In genomic region chr3:43616034-43616433, GRCh38 we compare ENCODE assay signal across 19 cellular contexts.
"Had no signal": no experiment of that assay in that cellular context is flagged by ENCODE, and none has a peak within 500 bp of the region (broad histone marks: within the 10 kb centered on the region; RNA-seq: fewer than 3 reads in every experiment).

No MANE protein-coding gene starts in this region.

- H3K27ac Mint-ChIP-seq: mesothelial cell of epicardium; naive thymus-derived CD8-positive, alpha-beta T cell had no signal

- H3K4me3 Mint-ChIP-seq: mesothelial cell of epicardium; naive thymus-derived CD8-positive, alpha-beta T cell; stimulated activated naive CD8-positive, alpha-beta T cell treated with anti-CD3 and anti-CD28 coated beads, Interleukin-15, amount 100 ng/mL, for 72 hours had no signal

- H3K9me3 Mint-ChIP-seq: naive thymus-derived CD8-positive, alpha-beta T cell; stimulated activated naive CD8-positive, alpha-beta T cell treated with anti-CD3 and anti-CD28 coated beads, Interleukin-15, amount 100 ng/mL, for 72 hours had no signal

- DNase-seq: dorsolateral prefrontal cortex; effector CD4-positive, alpha-beta T cell; hypothalamus; kidney; left lung; mesenchymal stem cell; mucosa of descending colon; naive thymus-derived CD8-positive, alpha-beta T cell; stimulated activated CD4-positive, alpha-beta T cell treated with anti-CD3 and anti-CD28 coated beads, Interleukin-12 subunit alpha, Interleukin-12 subunit beta, amount 100 ng/mL, for 4 hours; stimulated activated CD4-positive, alpha-beta T cell treated with anti-CD3 and anti-CD28 coated beads, Interleukin-1b, Interleukin-23, amount 100 ng/mL, for 48 hours; stimulated activated CD4-positive, alpha-beta T cell treated with anti-CD3 and anti-CD28 coated beads, Interleukin-4, amount 100 ng/mL, for 1 hour; stimulated activated CD8-positive, alpha-beta memory T cell treated with anti-CD3 and anti-CD28 coated beads, Interleukin-4, amount 100 ng/mL, for 48 hours; stimulated activated naive CD4-positive, alpha-beta T cell; stimulated activated naive CD8-positive, alpha-beta T cell treated with anti-CD3 and anti-CD28 coated beads, Interleukin-15, amount 100 ng/mL, for 72 hours; transverse colon; upper lobe of right lung had no signal

- H3K27me3 Mint-ChIP-seq: naive thymus-derived CD8-positive, alpha-beta T cell; stimulated activated naive CD8-positive, alpha-beta T cell treated with anti-CD3 and anti-CD28 coated beads, Interleukin-15, amount 100 ng/mL, for 72 hours had no signal

- FAIRE-seq: colon, frontal cortex, kidney had no signal

- H3K36me3 Mint-ChIP-seq: mesothelial cell of epicardium; naive thymus-derived CD8-positive, alpha-beta T cell had no signal
